Comparison of ENCODE assay signal across 8 cellular contexts in genomic region chr1:5940723-5941407, GRCh38.
"Had no signal": no experiment of that assay in that cellular context is flagged by ENCODE, and none has a peak within 500 bp of the region (broad histone marks: within the 10 kb centered on the region; RNA-seq: fewer than 3 reads in every experiment).

No MANE protein-coding gene starts in this region.

- H3K4me1 ChIP-seq: HAP-1 had no signal

- H3K36me3 ChIP-seq: HAP-1 had no signal

- H2AFZ ChIP-seq: GM23338 had no signal

- H3K4me2 ChIP-seq: GM23338 had no signal

- H3K27me3 Mint-ChIP-seq: IgD-negative memory B cell had no signal

- H3K27ac Mint-ChIP-seq: HFFc6, IgD-negative memory B cell had no signal

- ATAC-seq: GM23338, HCT116 had no signal

- DNase-seq: H7, HFFc6, KG1 had no signal

- H3K4me3 Mint-ChIP-seq: GM23338, HFFc6, IgD-negative memory B cell had no signal

- H3K9me3 ChIP-seq: HAP-1 had no signal

- FAIRE-seq: HTR-8/SVneo had no signal

- H3K4me1 Mint-ChIP-seq: IgD-negative memory B cell had no signal

- H3K9me3 Mint-ChIP-seq: HFFc6, IgD-negative memory B cell had no signal

- H3K4me3 ChIP-seq: GM23338, HAP-1 had no signal
